In the genomic region with DNA sequence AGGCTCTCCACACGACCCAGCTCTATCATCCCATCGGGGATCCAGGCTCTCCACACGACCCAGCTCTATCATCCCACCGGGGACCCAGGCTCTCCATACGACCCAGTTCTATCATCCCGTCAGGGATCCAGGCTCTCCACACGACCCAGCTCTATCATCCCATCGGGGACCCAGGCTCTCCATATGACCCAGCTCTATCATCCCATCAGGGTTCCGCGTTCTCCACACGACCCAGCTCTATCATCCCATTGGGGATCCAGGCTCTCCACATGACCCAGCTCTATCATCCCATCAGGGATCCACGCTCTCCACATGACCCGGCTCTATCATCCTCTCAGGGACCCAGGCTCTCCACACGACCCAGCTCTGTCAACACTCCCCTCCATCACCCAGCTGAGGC, we compare ENCODE assay signal across 14 cellular contexts. TPM values are rescaled to one million over a fixed set of nuclear protein-coding genes. Genes with fewer than 3 reads are reported as not detected.
DNase-seq lines count a peak whose midpoint lies in the region; ATAC-seq and TF ChIP-seq lines count a peak whose summit lies in the region.
"Not testable (repeated sequence)": the region's sequence is repeated elsewhere in the genome, so short reads cannot be mapped to it uniquely, and the experiment has no call there.
"Had no signal": no experiment of that assay in that cellular context is flagged by ENCODE, and none has a peak within 500 bp of the region (broad histone marks: within the 10 kb centered on the region; RNA-seq: fewer than 3 reads in every experiment).

No MANE protein-coding gene starts in this region.

- not testable (repeated sequence) for H3K9me3 ChIP-seq in CD4-positive, CD25-positive, alpha-beta regulatory T cell (ENCODE audit: control insufficient read depth in 2 of 2, low read length in 2 of 2); HEK293 (ENCODE audit: control insufficient read depth, insufficient read depth, low read depth, low read length)

- H3K27ac Mint-ChIP-seq in CD4-positive, CD25-positive, alpha-beta regulatory T cell = peak overlapping the region in 2 of 3 donors; percentile 71 to 88
- H3K27ac Mint-ChIP-seq in activated B cell treated with CpG ODN at 0.5 μM for 24 hours = peak overlapping the region; percentile 69
- H3K27ac Mint-ChIP-seq in activated T-helper 1 cell treated with anti-CD3 and anti-CD28 coated beads, Interleukin-12 subunit alpha, Interleukin-12 subunit beta, Interleukin-2, Interleukin-4 antibody, amounts not matched to agents 30 ng/mL and 10 ng/mL and 1 ng/mL, durations not matched to agents 14 hours and 24 hours and 36 hours = peak overlapping the region; percentile 55
- peak overlapping the region; percentile 64 for H3K27ac Mint-ChIP-seq in activated naive CD8-positive, alpha-beta T cell treated with anti-CD3 and anti-CD28 coated beads, Interleukin-2, amount 10 ng/mL, durations not matched to agents 7 days and 5 days
- H3K27ac Mint-ChIP-seq in immature natural killer cell = peak overlapping the region; percentile 30 to 88 (median 78)
- peak overlapping the region; percentile 64 to 95 for H3K27ac Mint-ChIP-seq in natural killer cell treated with Interleukin-12 subunit alpha and Interleukin-12 subunit beta and Interleukin-15 and Interleukin-18, amount 100 ng/mL, for 72 hours
- H3K27ac Mint-ChIP-seq in stimulated activated naive CD8-positive, alpha-beta T cell treated with anti-CD3 and anti-CD28 coated beads, Interleukin-15, amount 100 ng/mL, for 72 hours = peak overlapping the region; percentile 5 to 78

- not testable (repeated sequence) for H3K27me3 ChIP-seq in CD4-positive, CD25-positive, alpha-beta regulatory T cell (ENCODE audit: control insufficient read depth, insufficient read depth, low read length)

- H3K27me3 Mint-ChIP-seq in CD4-positive, CD25-positive, alpha-beta regulatory T cell; activated B cell treated with CpG ODN at 0.5 μM for 24 hours; activated T-helper 1 cell treated with anti-CD3 and anti-CD28 coated beads, Interleukin-12 subunit alpha, Interleukin-12 subunit beta, Interleukin-2, Interleukin-4 antibody, amounts not matched to agents 30 ng/mL and 10 ng/mL and 1 ng/mL, durations not matched to agents 14 hours and 24 hours and 36 hours (ENCODE audit: insufficient read depth); activated naive CD8-positive, alpha-beta T cell treated with anti-CD3 and anti-CD28 coated beads, Interleukin-2, amount 10 ng/mL, durations not matched to agents 7 days and 5 days; immature natural killer cell (ENCODE audit: low read depth in 3 of 3); natural killer cell treated with Interleukin-12 subunit alpha and Interleukin-12 subunit beta and Interleukin-15 and Interleukin-18, amount 100 ng/mL, for 72 hours; stimulated activated naive CD8-positive, alpha-beta T cell treated with anti-CD3 and anti-CD28 coated beads, Interleukin-15, amount 100 ng/mL, for 72 hours: not testable (repeated sequence)

- H3K4me1 ChIP-seq in CD4-positive, CD25-positive, alpha-beta regulatory T cell (ENCODE audit: control insufficient read depth, insufficient read depth, low read length, poor library complexity, severe bottlenecking); HEK293 (ENCODE audit: control insufficient read depth, insufficient read depth, low read length): not testable (repeated sequence)

- POLR2A ChIA-PET in HEK293 (lab: Yijun Ruan, JAX) = not testable (repeated sequence)
- POLR2A ChIA-PET in activated B cell treated with CpG ODN at 0.5 μM for 24 hours (lab: Charles Lee) = interaction anchor here (0.6 to 1.5 kb wide), 4 partner anchors 16 to 27 kb away, joined by 3 to 4 read pairs (median 3); no protein-coding TSS in a partner anchor
- POLR2A ChIA-PET in activated naive CD8-positive, alpha-beta T cell treated with anti-CD3 and anti-CD28 coated beads, Interleukin-2, amount 10 ng/mL, durations not matched to agents 7 days and 5 days (lab: Charles Lee) = interaction anchor here (0.8 kb wide), 1 partner anchor 12 kb away, joined by 3 read pairs; no protein-coding TSS in a partner anchor

- not testable (repeated sequence) for H3K36me3 ChIP-seq in CD4-positive, CD25-positive, alpha-beta regulatory T cell (ENCODE audit: control insufficient read depth, insufficient read depth, low read length); HEK293 (ENCODE audit: control insufficient read depth in 2 of 2, insufficient read depth in 1 of 2, low read length in 2 of 2)

- peak overlapping the region in 1 of 4 donors; percentile 11 for H3K4me3 Mint-ChIP-seq in CD4-positive, CD25-positive, alpha-beta regulatory T cell
- not testable (repeated sequence) for H3K4me3 Mint-ChIP-seq in activated B cell treated with CpG ODN at 0.5 μM for 24 hours; activated T-helper 1 cell treated with anti-CD3 and anti-CD28 coated beads, Interleukin-12 subunit alpha, Interleukin-12 subunit beta, Interleukin-2, Interleukin-4 antibody, amounts not matched to agents 30 ng/mL and 10 ng/mL and 1 ng/mL, durations not matched to agents 14 hours and 24 hours and 36 hours; activated naive CD8-positive, alpha-beta T cell treated with anti-CD3 and anti-CD28 coated beads, Interleukin-2, amount 10 ng/mL, durations not matched to agents 7 days and 5 days; immature natural killer cell; stimulated activated naive CD8-positive, alpha-beta T cell treated with anti-CD3 and anti-CD28 coated beads, Interleukin-15, amount 100 ng/mL, for 72 hours
- peak overlapping the region; percentile 43 for H3K4me3 Mint-ChIP-seq in natural killer cell treated with Interleukin-12 subunit alpha and Interleukin-12 subunit beta and Interleukin-15 and Interleukin-18, amount 100 ng/mL, for 72 hours

- CTCF ChIA-PET in HEK293 (lab: Yijun Ruan, JAX) = not testable (repeated sequence)
- CTCF ChIA-PET in activated B cell treated with CpG ODN at 0.5 μM for 24 hours (lab: Charles Lee) = interaction anchor here (2.0 kb wide), 1 partner anchor 30 kb away, joined by 6 read pairs; no protein-coding TSS in a partner anchor

- not testable (repeated sequence) for H3K4me1 Mint-ChIP-seq in CD4-positive, CD25-positive, alpha-beta regulatory T cell; activated B cell treated with CpG ODN at 0.5 μM for 24 hours; activated T-helper 1 cell treated with anti-CD3 and anti-CD28 coated beads, Interleukin-12 subunit alpha, Interleukin-12 subunit beta, Interleukin-2, Interleukin-4 antibody, amounts not matched to agents 30 ng/mL and 10 ng/mL and 1 ng/mL, durations not matched to agents 14 hours and 24 hours and 36 hours (ENCODE audit: low read depth); activated naive CD8-positive, alpha-beta T cell treated with anti-CD3 and anti-CD28 coated beads, Interleukin-2, amount 10 ng/mL, durations not matched to agents 7 days and 5 days; stimulated activated naive CD8-positive, alpha-beta T cell treated with anti-CD3 and anti-CD28 coated beads, Interleukin-15, amount 100 ng/mL, for 72 hours
- peaks cover 9 to 14% of the 10 kb centered on the region in 2 donors for H3K4me1 Mint-ChIP-seq in immature natural killer cell
- H3K4me1 Mint-ChIP-seq in natural killer cell treated with Interleukin-12 subunit alpha and Interleukin-12 subunit beta and Interleukin-15 and Interleukin-18, amount 100 ng/mL, for 72 hours (ENCODE audit: low read depth in 2 of 2) = peaks cover 20 to 27% of the 10 kb centered on the region in 2 donors

- not testable (repeated sequence) for ATAC-seq in CD4-positive, CD25-positive, alpha-beta regulatory T cell (ENCODE audit: low read depth in 2 of 2); activated B cell treated with CpG ODN at 0.5 μM for 24 hours (ENCODE audit: low read depth); activated naive CD8-positive, alpha-beta T cell treated with anti-CD3 and anti-CD28 coated beads, Interleukin-2, amount 10 ng/mL, durations not matched to agents 7 days and 5 days (ENCODE audit: low read depth); natural killer cell treated with Interleukin-12 subunit alpha and Interleukin-12 subunit beta and Interleukin-15 and Interleukin-18, amount 100 ng/mL, for 72 hours; stimulated activated naive CD8-positive, alpha-beta T cell treated with anti-CD3 and anti-CD28 coated beads, Interleukin-15, amount 100 ng/mL, for 72 hours

- not testable (repeated sequence) for H3K4me3 ChIP-seq in CD4-positive, CD25-positive, alpha-beta regulatory T cell (ENCODE audit: low read depth, low read length); HEK293 (ENCODE audit: low read depth, low read length)

- intact Hi-C loops in activated B cell treated with CpG ODN at 0.5 μM for 24 hours (cut with micrococcal nuclease); activated T-helper 1 cell treated with anti-CD3 and anti-CD28 coated beads, Interleukin-12 subunit alpha, Interleukin-12 subunit beta, Interleukin-2, Interleukin-4 antibody, amounts not matched to agents 30 ng/mL and 10 ng/mL and 1 ng/mL, durations not matched to agents 14 hours and 24 hours and 36 hours (cut with micrococcal nuclease): not testable (repeated sequence)

- peaks cover 3 to 24% (median 3%) of the 10 kb centered on the region in 7 donors for H3K9me3 Mint-ChIP-seq in CD4-positive, CD25-positive, alpha-beta regulatory T cell
- peaks cover 12% of the 10 kb centered on the region for H3K9me3 Mint-ChIP-seq in activated B cell treated with CpG ODN at 0.5 μM for 24 hours
- H3K9me3 Mint-ChIP-seq in activated T-helper 1 cell treated with anti-CD3 and anti-CD28 coated beads, Interleukin-12 subunit alpha, Interleukin-12 subunit beta, Interleukin-2, Interleukin-4 antibody, amounts not matched to agents 30 ng/mL and 10 ng/mL and 1 ng/mL, durations not matched to agents 14 hours and 24 hours and 36 hours = peaks cover 26% of the 10 kb centered on the region
- H3K9me3 Mint-ChIP-seq in activated naive CD8-positive, alpha-beta T cell treated with anti-CD3 and anti-CD28 coated beads, Interleukin-2, amount 10 ng/mL, durations not matched to agents 7 days and 5 days = peaks cover 20% of the 10 kb centered on the region
- not testable (repeated sequence) for H3K9me3 Mint-ChIP-seq in immature natural killer cell
- peaks cover 20% of the 10 kb centered on the region for H3K9me3 Mint-ChIP-seq in natural killer cell treated with Interleukin-12 subunit alpha and Interleukin-12 subunit beta and Interleukin-15 and Interleukin-18, amount 100 ng/mL, for 72 hours
- H3K9me3 Mint-ChIP-seq in stimulated activated naive CD8-positive, alpha-beta T cell treated with anti-CD3 and anti-CD28 coated beads, Interleukin-15, amount 100 ng/mL, for 72 hours = peaks cover 20 to 26% of the 10 kb centered on the region in 2 donors

- not testable (repeated sequence) for H3K36me3 Mint-ChIP-seq in CD4-positive, CD25-positive, alpha-beta regulatory T cell; activated B cell treated with CpG ODN at 0.5 μM for 24 hours (ENCODE audit: low read depth); activated T-helper 1 cell treated with anti-CD3 and anti-CD28 coated beads, Interleukin-12 subunit alpha, Interleukin-12 subunit beta, Interleukin-2, Interleukin-4 antibody, amounts not matched to agents 30 ng/mL and 10 ng/mL and 1 ng/mL, durations not matched to agents 14 hours and 24 hours and 36 hours (ENCODE audit: low read depth); immature natural killer cell
- peaks cover 12% of the 10 kb centered on the region for H3K36me3 Mint-ChIP-seq in activated naive CD8-positive, alpha-beta T cell treated with anti-CD3 and anti-CD28 coated beads, Interleukin-2, amount 10 ng/mL, durations not matched to agents 7 days and 5 days
- peaks cover 21% of the 10 kb centered on the region for H3K36me3 Mint-ChIP-seq in natural killer cell treated with Interleukin-12 subunit alpha and Interleukin-12 subunit beta and Interleukin-15 and Interleukin-18, amount 100 ng/mL, for 72 hours

- not testable (repeated sequence) for DNase-seq in CD4-positive, CD25-positive, alpha-beta regulatory T cell; activated B cell treated with CpG ODN at 0.5 μM for 24 hours; activated T-helper 1 cell treated with anti-CD3 and anti-CD28 coated beads, Interleukin-12 subunit alpha, Interleukin-12 subunit beta, Interleukin-2, Interleukin-4 antibody, amounts not matched to agents 30 ng/mL and 10 ng/mL and 1 ng/mL, durations not matched to agents 14 hours and 24 hours and 36 hours (ENCODE audit: low spot score); activated naive CD8-positive, alpha-beta T cell treated with anti-CD3 and anti-CD28 coated beads, Interleukin-2, amount 10 ng/mL, durations not matched to agents 7 days and 5 days; immature natural killer cell; natural killer cell treated with Interleukin-12 subunit alpha and Interleukin-12 subunit beta and Interleukin-15 and Interleukin-18, amount 100 ng/mL, for 72 hours (ENCODE audit: low spot score); stimulated activated naive CD8-positive, alpha-beta T cell treated with anti-CD3 and anti-CD28 coated beads, Interleukin-15, amount 100 ng/mL, for 72 hours

- not testable (repeated sequence) for H3K27ac ChIP-seq in CD4-positive, CD25-positive, alpha-beta regulatory T cell (ENCODE audit: insufficient read depth, low read length, poor library complexity, severe bottlenecking); HEK293 (ENCODE audit: extremely low read depth, low read depth, low read length)

- not testable (repeated sequence) for TF ChIP-seq CTCF in HEK293 (tag by site-specific recombination; IDR thresholded peaks at IDR 0.05); activated B cell treated with CpG ODN at 0.5 μM for 24 hours (IDR thresholded peaks at IDR 0.05)

RNA-seq across cellular contexts. Expression of a gene that starts 20.5 kb away (rescaled TPM):
- total RNA-seq in CD4-positive, CD25-positive, alpha-beta regulatory T cell = not detected
- not detected for polyA plus RNA-seq in CD4-positive, CD25-positive, alpha-beta regulatory T cell
- 0.16 TPM in 1 of 2 replicates, not detected in the other for total RNA-seq in activated B cell treated with CpG ODN at 0.5 μM for 24 hours
- 0.10 and 0.15 TPM in 2 replicates for total RNA-seq in activated T-helper 1 cell treated with anti-CD3 and anti-CD28 coated beads, Interleukin-12 subunit alpha, Interleukin-12 subunit beta, Interleukin-2, Interleukin-4 antibody, amounts not matched to agents 30 ng/mL and 10 ng/mL and 1 ng/mL, durations not matched to agents 14 hours and 24 hours and 36 hours
- not detected for total RNA-seq in activated naive CD8-positive, alpha-beta T cell treated with anti-CD3 and anti-CD28 coated beads, Interleukin-2, amount 10 ng/mL, durations not matched to agents 7 days and 5 days
- under 1 TPM; 0.68 to 0.83 (median 0.69) TPM for polyA plus RNA-seq in immature natural killer cell
- total RNA-seq in natural killer cell treated with Interleukin-12 subunit alpha and Interleukin-12 subunit beta and Interleukin-15 and Interleukin-18, amount 100 ng/mL, for 72 hours = under 1 TPM in 1 of 2 donors, not detected in 1; 0.31 TPM
- total RNA-seq: GM23248, HT1080, IMR-90, MCF 10A, OCI-LY7 had no signal
- polyA plus RNA-seq: AG04450, GM23248, IMR-90 had no signal

RNA-seq across cellular contexts. Expression of a gene that starts 37.3 kb away (rescaled TPM):
- total RNA-seq in CD4-positive, CD25-positive, alpha-beta regulatory T cell = 20.0 TPM
- 1 to 10 TPM; 3.0 to 6.3 (median 4.7) TPM for polyA plus RNA-seq in CD4-positive, CD25-positive, alpha-beta regulatory T cell
- 20.8 and 26.5 TPM in 2 replicates for total RNA-seq in activated B cell treated with CpG ODN at 0.5 μM for 24 hours
- 30.0 and 30.3 TPM in 2 replicates for total RNA-seq in activated T-helper 1 cell treated with anti-CD3 and anti-CD28 coated beads, Interleukin-12 subunit alpha, Interleukin-12 subunit beta, Interleukin-2, Interleukin-4 antibody, amounts not matched to agents 30 ng/mL and 10 ng/mL and 1 ng/mL, durations not matched to agents 14 hours and 24 hours and 36 hours
- total RNA-seq in activated naive CD8-positive, alpha-beta T cell treated with anti-CD3 and anti-CD28 coated beads, Interleukin-2, amount 10 ng/mL, durations not matched to agents 7 days and 5 days = 10 to 100 TPM; 22.7 to 23.0 TPM
- 1 to 10 TPM in 2 of 3 donors, under 1 TPM in 1; 0.99 to 7.5 (median 4.1) TPM for polyA plus RNA-seq in immature natural killer cell
- total RNA-seq in natural killer cell treated with Interleukin-12 subunit alpha and Interleukin-12 subunit beta and Interleukin-15 and Interleukin-18, amount 100 ng/mL, for 72 hours = 10 to 100 TPM; 18.6 to 37.1 TPM

RNA-seq across cellular contexts. Expression of a gene that starts 53.2 kb away (rescaled TPM):
- total RNA-seq in CD4-positive, CD25-positive, alpha-beta regulatory T cell = 47.8 TPM
- 10 to 100 TPM; 17.4 to 54.5 (median 25.2) TPM for polyA plus RNA-seq in CD4-positive, CD25-positive, alpha-beta regulatory T cell
- total RNA-seq in activated B cell treated with CpG ODN at 0.5 μM for 24 hours = 36.7 and 37.5 TPM in 2 replicates
- total RNA-seq in activated T-helper 1 cell treated with anti-CD3 and anti-CD28 coated beads, Interleukin-12 subunit alpha, Interleukin-12 subunit beta, Interleukin-2, Interleukin-4 antibody, amounts not matched to agents 30 ng/mL and 10 ng/mL and 1 ng/mL, durations not matched to agents 14 hours and 24 hours and 36 hours = 350 and 356 TPM in 2 replicates
- 10 to 100 TPM; 11.4 to 15.0 TPM for total RNA-seq in activated naive CD8-positive, alpha-beta T cell treated with anti-CD3 and anti-CD28 coated beads, Interleukin-2, amount 10 ng/mL, durations not matched to agents 7 days and 5 days
- 100 to 1,000 TPM in 2 of 3 donors, 10 to 100 TPM in 1; 56.4 to 136 (median 105) TPM for polyA plus RNA-seq in immature natural killer cell
- total RNA-seq in natural killer cell treated with Interleukin-12 subunit alpha and Interleukin-12 subunit beta and Interleukin-15 and Interleukin-18, amount 100 ng/mL, for 72 hours = 100 to 1,000 TPM; 295 to 591 TPM
- total RNA-seq: GM23248, HT1080, MCF 10A, OCI-LY7 had no signal
- polyA plus RNA-seq: GM23248 had no signal
